21 cellular contexts compared by ENCODE assay signal in genomic region chr10:92527716-92528115, GRCh38. TPM values are rescaled to one million over a fixed set of nuclear protein-coding genes. Genes with fewer than 3 reads are reported as not detected.
DNase-seq lines count a peak whose midpoint lies in the region; ATAC-seq, FAIRE-seq and TF ChIP-seq lines count a peak whose summit lies in the region.
"Had no signal": no experiment of that assay in that cellular context is flagged by ENCODE, and none has a peak within 500 bp of the region (broad histone marks: within the 10 kb centered on the region; RNA-seq: fewer than 3 reads in every experiment).

No MANE protein-coding gene starts in this region.

- no peak overlapping the region for H3K9ac ChIP-seq in HepG2 (ENCODE audit: insufficient read depth, low read depth, low read length)

- intact Hi-C loops in HepG2 (cut with micrococcal nuclease; ENCODE audit: unreplicated experiment) (no loop called here), right lobe of liver (cut with DNase I) (no loop called here)

- no peak for TF ChIP-seq EP300 in HepG2 (IDR thresholded peaks at IDR 0.05; ENCODE audit: low read depth in 2 of 2, low read length in 2 of 2)
- no peak for TF ChIP-seq EP300 in HepG2 (CRISPR knock-in tag; IDR thresholded peaks at IDR 0.05; ENCODE audit: borderline replicate concordance)

- H3K27me3 ChIP-seq in HepG2 (ENCODE audit: control insufficient read depth in 1 of 2, insufficient read depth in 2 of 2, low read length in 2 of 2) (no peaks in the 10 kb centered on the region), right lobe of liver (no peaks in the 10 kb centered on the region)

- H3K27me3 Mint-ChIP-seq in memory B cell = no peaks in the 10 kb centered on the region
- H3K27me3 Mint-ChIP-seq: CD4-positive, alpha-beta memory T cell had no signal

- CTCF ChIA-PET in HepG2 (lab: Yijun Ruan, JAX; ENCODE audit: low intra/inter-chr PET ratio, low total read pairs) = no interaction called here

- no peaks in the 10 kb centered on the region for H4K20me1 ChIP-seq in HepG2 (ENCODE audit: insufficient read depth, low read length)

- no peak for TF ChIP-seq RAD21 in HepG2 (CRISPR knock-in tag; IDR thresholded peaks at IDR 0.05)

- no peak for FAIRE-seq in HepG2 (lab: Jason Lieb, UNC)
- FAIRE-seq: A204.1, GM12891, GM18507 had no signal

- POLR2A ChIA-PET in HepG2 (lab: Yijun Ruan, JAX) = no interaction called here

- H3K4me1 ChIP-seq in HepG2 (ENCODE audit: insufficient read depth, low read length) = no peaks in the 10 kb centered on the region
- H3K4me1 ChIP-seq in right lobe of liver = no peaks in the 10 kb centered on the region

- no peaks in the 10 kb centered on the region for H3K9me3 Mint-ChIP-seq in memory B cell
- H3K9me3 Mint-ChIP-seq: CD4-positive, alpha-beta memory T cell; GM23338; H9 had no signal

- no peaks in the 10 kb centered on the region for H3K79me2 ChIP-seq in HepG2 (ENCODE audit: insufficient read depth, low read length)

- H3K4me2 ChIP-seq in HepG2 (ENCODE audit: low read depth, low read length) = no peak overlapping the region
- H3K4me2 ChIP-seq: GM23338 had no signal

- BruUV-seq in HepG2 (replicated peaks; lab: Mats Ljungman, UMichigan) = TSS peak; percentile 28

- H3K9me3 ChIP-seq in HepG2 (ENCODE audit: low read length) (no peaks in the 10 kb centered on the region), right lobe of liver (no peaks in the 10 kb centered on the region)

- peak overlapping the region; percentile 24 for H3K27ac Mint-ChIP-seq in memory B cell
- H3K27ac Mint-ChIP-seq: GM23338, H9 had no signal

- TF ChIP-seq CTCF in HepG2 (CRISPR knock-in tag; IDR thresholded peaks at IDR 0.05) (no peak), right lobe of liver (IDR thresholded peaks at IDR 0.05) (no peak)

- TF ChIP-seq POLR2A in HepG2 (IDR thresholded peaks at IDR 0.05; ENCODE audit: insufficient read depth in 1 of 2, low read depth in 2 of 2, low read length in 2 of 2) = no peak
- no peak for TF ChIP-seq POLR2A in right lobe of liver (IDR thresholded peaks at IDR 0.05)

- H3K27ac ChIP-seq in HepG2 (ENCODE audit: extremely low read length, insufficient read depth, low read length) = no peak overlapping the region
- H3K27ac ChIP-seq in right lobe of liver = no peak overlapping the region
- H3K27ac ChIP-seq: 22Rv1 had no signal

- H3K4me3 Mint-ChIP-seq in memory B cell = no peak overlapping the region
- H3K4me3 Mint-ChIP-seq: CD4-positive, alpha-beta memory T cell; GM23338; H9 had no signal

- 92% methylated on average over 11 of the region's 11 CpGs for WGBS in HepG2 (ENCODE audit: low lambda C conversion rate)
- WGBS in right lobe of liver (ENCODE audit: insufficient coverage, low coverage, low lambda C conversion rate, missing lambda C conversion rate) = 70% methylated on average over 10 of the region's 11 CpGs

- peaks cover 11% of the 10 kb centered on the region for H3K36me3 Mint-ChIP-seq in memory B cell

- in situ Hi-C loops in HepG2 (cut with HindIII; ENCODE audit: extremely low pct_ligation_motif_present, low pct_unique_long_range_greater_than_20kb) = no loop called here

- H3K36me3 ChIP-seq in HepG2 (replicated peaks in 1 of 2; ENCODE audit: control insufficient read depth in 1 of 2, insufficient read depth in 2 of 2, low read length in 2 of 2) (peaks cover 4 to 19% of the 10 kb centered on the region in 2 experiments; a peak in 4 of 5 replicates), right lobe of liver (peaks cover 0 to 32% (median 4%) of the 10 kb centered on the region in 4 donors)

- H2AFZ ChIP-seq in HepG2 (ENCODE audit: low read length) = no peak overlapping the region
- H2AFZ ChIP-seq: GM23338 had no signal

- ATAC-seq in HepG2 (no peak), right lobe of liver (no peak), memory B cell (ENCODE audit: low read depth) (no peak), HG02973 (IDR thresholded peaks at IDR 0.05; ENCODE audit: unreplicated experiment) (no peak)
- ATAC-seq: GM23338, HCT116 had no signal

- DNase-seq in HepG2 (ENCODE audit: low spot score) = no peak
- no peak for DNase-seq in right lobe of liver
- peak; percentile 7 for DNase-seq in NCI-H69 (lab: John Stamatoyannopoulos, UW)
- no peak for DNase-seq in memory B cell (ENCODE audit: low spot score in 2 of 2)
- no peak for DNase-seq in iPS-NIHi7 (ENCODE audit: extremely low spot score)
- DNase-seq: ACHN; C1 segment of cervical spinal cord; Calu3; CD4-positive, alpha-beta memory T cell; COR-L47; DMS53; DMS79 treated with DMSO at 0.1 percent for 48 hours; GF-D8; H9 had no signal

- H3K4me3 ChIP-seq in HepG2 (replicated peaks in 1 of 3; ENCODE audit: insufficient read depth in 1 of 3, low read depth in 2 of 3, low read length in 3 of 3) (no peak overlapping the region), right lobe of liver (no peak overlapping the region)
- H3K4me3 ChIP-seq: GM23338 had no signal

- H3K4me1 Mint-ChIP-seq in memory B cell = peaks cover 2% of the 10 kb centered on the region
- H3K4me1 Mint-ChIP-seq: CD4-positive, alpha-beta memory T cell had no signal

TF ChIP-seq in HepG2, 621 proteins besides CTCF, POLR2A, EP300 and RAD21 (continues in another document):
- TF ChIP-seq ZNF414 (CRISPR knock-in tag; IDR thresholded peaks at IDR 0.05) (no peak), ZNF10 (CRISPR knock-in tag; IDR thresholded peaks at IDR 0.05; ENCODE audit: borderline replicate concordance, low read depth) (no peak), AHDC1 (CRISPR knock-in tag; IDR thresholded peaks at IDR 0.05; ENCODE audit: borderline replicate concordance) (no peak)

RNA-seq across cellular contexts. Expression of gene IDE, which starts 46.2 kb away (rescaled TPM):
- total RNA-seq in HepG2 (2016; rRNA removed; fragmentation: Illumina TruSeq; extraction: Trizol) (52.1 and 94.3 TPM in 2 replicates), right lobe of liver (10 to 100 TPM; 25.6 to 31.4 (median 29.2) TPM)
- total RNA-seq in HepG2 (2016; cell fraction: cytosol; rRNA removed; fragmentation: Illumina TruSeq; extraction: Trizol; ENCODE audit: low read depth) = 11.5 and 14.5 TPM in 2 replicates
- 52.6 and 85.1 TPM in 2 replicates for total RNA-seq in HepG2 (2016; cell fraction: insoluble cytoplasmic fraction; rRNA removed; fragmentation: Illumina TruSeq; extraction: Trizol)
- total RNA-seq in HepG2 (2016; cell fraction: membrane; rRNA removed; fragmentation: Illumina TruSeq; extraction: Trizol) = 15.4 and 18.2 TPM in 2 replicates
- total RNA-seq in HepG2 (2016; cell fraction: nucleus; rRNA removed; fragmentation: Illumina TruSeq; extraction: Trizol) = 41.2 and 45.5 TPM in 2 replicates
- polyA plus RNA-seq in HepG2 (2011; rRNA removed) = 13.0 and 16.1 TPM in 2 replicates
- polyA plus RNA-seq in HepG2 (2011; cell fraction: cytosol; rRNA removed) = 5.1 and 6.8 TPM in 2 replicates
- polyA plus RNA-seq in HepG2 (2011; cell fraction: nucleus; rRNA removed) = 10.7 and 12.6 TPM in 2 replicates
- polyA plus RNA-seq in HepG2 (2012) = 12.6 TPM in 2 replicates
- 1.8 and 2.2 TPM in 2 replicates for polyA plus RNA-seq in HepG2 (2016; cell fraction: cytosol; fragmentation: Illumina TruSeq; extraction: Trizol; ENCODE audit: low read depth)
- polyA plus RNA-seq in HepG2 (2016; cell fraction: insoluble cytoplasmic fraction; fragmentation: Illumina TruSeq; extraction: Trizol; ENCODE audit: low read depth) = 39.2 and 41.0 TPM in 2 replicates
- polyA plus RNA-seq in HepG2 (2016; cell fraction: membrane; fragmentation: Illumina TruSeq; extraction: Trizol; ENCODE audit: low read depth) = 7.3 and 7.4 TPM in 2 replicates
- 26.7 and 30.2 TPM in 2 replicates for polyA plus RNA-seq in HepG2 (2016; cell fraction: nucleus; fragmentation: Illumina TruSeq; extraction: Trizol; ENCODE audit: insufficient read depth, low read depth)
- 22.9 and 67.2 TPM in 2 replicates for polyA minus RNA-seq in HepG2 (2011; rRNA and poly(A)+ RNA removed; ENCODE audit: low replicate concordance)
- 20.7 and 20.8 TPM in 2 replicates for polyA minus RNA-seq in HepG2 (2011; cell fraction: cytosol; rRNA and poly(A)+ RNA removed)
- polyA minus RNA-seq in HepG2 (2011; cell fraction: nucleus; rRNA and poly(A)+ RNA removed) = 33.0 and 34.4 TPM in 2 replicates
